ENCODE assay signal across 18 cellular contexts in the genomic region with DNA sequence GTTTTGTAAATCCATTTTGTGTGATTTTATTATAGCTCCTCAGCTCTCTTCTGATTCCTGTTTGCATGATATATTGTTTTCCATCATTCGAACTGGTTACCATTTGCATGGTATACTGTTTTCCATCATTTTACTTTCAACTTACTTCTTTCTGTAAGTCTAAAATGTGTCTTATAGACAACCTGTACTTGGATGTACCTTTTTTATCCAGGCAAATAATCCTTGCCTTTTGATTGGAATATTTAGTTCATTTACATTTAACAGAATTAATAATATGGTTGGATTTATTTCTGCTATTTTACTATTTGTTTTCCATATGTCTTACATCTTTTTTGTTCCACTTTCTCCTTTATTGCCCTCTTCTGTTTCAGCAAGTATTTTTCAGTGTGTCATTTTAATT.
"Had no signal": no experiment of that assay in that cellular context is flagged by ENCODE, and none has a peak within 500 bp of the region (broad histone marks: within the 10 kb centered on the region; RNA-seq: fewer than 3 reads in every experiment).

No MANE protein-coding gene starts in this region.

- H3K4me3 Mint-ChIP-seq: dendritic cell treated with granulocyte-macrophage colony-stimulating factor and Interleukin-4, amounts not matched to agents 40 ng/mL and 50 ng/mL, for 4 days; T-helper 2 cell treated with Interferon-gamma antibody and Interleukin-4, amounts not matched to agents 5 μg/mL and 100 μg/mL, for 36 hours had no signal

- H3K27me3 Mint-ChIP-seq: dendritic cell treated with granulocyte-macrophage colony-stimulating factor and Interleukin-4, amounts not matched to agents 40 ng/mL and 50 ng/mL, for 4 days; progenitor cell of endocrine pancreas had no signal

- H3K27ac Mint-ChIP-seq: T-helper 2 cell treated with Interferon-gamma antibody and Interleukin-4, amounts not matched to agents 5 μg/mL and 100 μg/mL, for 36 hours had no signal

- H3K9me3 Mint-ChIP-seq: dendritic cell treated with granulocyte-macrophage colony-stimulating factor and Interleukin-4, amounts not matched to agents 40 ng/mL and 50 ng/mL, for 4 days had no signal

- H3K27me3 ChIP-seq: cardiac muscle cell, heart left ventricle, sigmoid colon, tibial artery had no signal

- DNase-seq: activated CD4-positive, CD25-positive, alpha-beta regulatory T cell treated with anti-CD3 and anti-CD28 coated beads, Interleukin-2, amount 50 U/mL, for 72 hours; effector CD4-positive, alpha-beta T cell; heart left ventricle; islet precursor cell; left cardiac atrium; mesenchymal stem cell; mucosa of descending colon; retina; sigmoid colon; stimulated activated CD4-positive, alpha-beta T cell treated with anti-CD3 and anti-CD28 coated beads, Interleukin-2, amount 100 ng/mL, for 48 hours; stimulated activated naive CD8-positive, alpha-beta T cell treated with anti-CD3 and anti-CD28 coated beads, Interleukin-15, Interleukin-2, amounts not matched to agents 100 U/mL and 50 U/mL, for 24 hours; tibial artery; WERI-Rb-1 had no signal

- ATAC-seq: heart left ventricle; left cardiac atrium; mucosa of descending colon; SK-N-SH treated with all-trans-retinoic acid at 6 μM for 48 hours; stimulated activated naive CD8-positive, alpha-beta T cell treated with anti-CD3 and anti-CD28 coated beads, Interleukin-15, Interleukin-2, amounts not matched to agents 100 U/mL and 50 U/mL, for 24 hours had no signal

- H3K9me3 ChIP-seq: mucosa of descending colon, sigmoid colon, tibial artery had no signal

- H3K27ac ChIP-seq: heart left ventricle, sigmoid colon, tibial artery, WERI-Rb-1 had no signal

- H3K4me3 ChIP-seq: cardiac muscle cell, heart left ventricle, mucosa of descending colon, sigmoid colon, tibial artery had no signal
